11 cellular contexts compared by ENCODE assay signal in genomic region chr17:46921962-46922361, GRCh38. TPM values are rescaled to one million over a fixed set of nuclear protein-coding genes. Genes with fewer than 3 reads are reported as not detected.
DNase-seq lines count a peak whose midpoint lies in the region; ATAC-seq and TF ChIP-seq lines count a peak whose summit lies in the region.
"Not testable (repeated sequence)": the region's sequence is repeated elsewhere in the genome, so short reads cannot be mapped to it uniquely, and the experiment has no call there.
"Had no signal": no experiment of that assay in that cellular context is flagged by ENCODE, and none has a peak within 500 bp of the region (broad histone marks: within the 10 kb centered on the region; RNA-seq: fewer than 3 reads in every experiment).

No MANE protein-coding gene starts in this region.

- H3K27me3 Mint-ChIP-seq in activated CD4-positive, alpha-beta T cell treated with anti-CD3 and anti-CD28 coated beads, Interleukin-2, amount 10 ng/mL, durations not matched to agents 24 days and 14 days; activated naive CD8-positive, alpha-beta T cell treated with anti-CD3 and anti-CD28 coated beads, Interleukin-2, amount 50 U/mL, for 24 hours: not testable (repeated sequence)

- peaks cover 25% of the 10 kb centered on the region for H3K4me1 Mint-ChIP-seq in activated CD4-positive, alpha-beta T cell treated with anti-CD3 and anti-CD28 coated beads, Interleukin-2, amount 10 ng/mL, durations not matched to agents 24 days and 14 days
- H3K4me1 Mint-ChIP-seq in activated naive CD8-positive, alpha-beta T cell treated with anti-CD3 and anti-CD28 coated beads, Interleukin-2, amount 50 U/mL, for 24 hours, result peaks cover 38% of the 10 kb centered on the region

- intact Hi-C loops in activated CD4-positive, alpha-beta T cell treated with anti-CD3 and anti-CD28 coated beads, Interleukin-2, amount 10 ng/mL, durations not matched to agents 24 days and 14 days (cut with micrococcal nuclease), result loop anchor here (5.0 kb wide), 1 partner anchor 730 kb away; the partner anchor contains the start of gene KANSL1
- intact Hi-C loops in right lobe of liver (cut with DNase I); ovary (cut with DNase I): not testable (repeated sequence)

- H3K27me3 ChIP-seq in right lobe of liver, ovary: not testable (repeated sequence)

- H3K36me3 Mint-ChIP-seq in activated CD4-positive, alpha-beta T cell treated with anti-CD3 and anti-CD28 coated beads, Interleukin-2, amount 10 ng/mL, durations not matched to agents 24 days and 14 days (ENCODE audit: low read depth), result not testable (repeated sequence)
- peaks cover 10% of the 10 kb centered on the region for H3K36me3 Mint-ChIP-seq in activated naive CD8-positive, alpha-beta T cell treated with anti-CD3 and anti-CD28 coated beads, Interleukin-2, amount 50 U/mL, for 24 hours (ENCODE audit: low read depth)

- not testable (repeated sequence) for H3K9me3 ChIP-seq in right lobe of liver, ovary

- H3K27ac Mint-ChIP-seq in activated CD4-positive, alpha-beta T cell treated with anti-CD3 and anti-CD28 coated beads, Interleukin-2, amount 10 ng/mL, durations not matched to agents 24 days and 14 days, result peak overlapping the region; percentile 67
- not testable (repeated sequence) for H3K27ac Mint-ChIP-seq in activated naive CD8-positive, alpha-beta T cell treated with anti-CD3 and anti-CD28 coated beads, Interleukin-2, amount 50 U/mL, for 24 hours

- not testable (repeated sequence) for DNase-seq in GM12865 (ENCODE audit: low read depth); NB4 (ENCODE audit: low read depth); activated CD4-positive, alpha-beta T cell treated with anti-CD3 and anti-CD28 coated beads, Interleukin-2, amount 10 ng/mL, durations not matched to agents 24 days and 14 days; activated naive CD8-positive, alpha-beta T cell treated with anti-CD3 and anti-CD28 coated beads, Interleukin-2, amount 50 U/mL, for 24 hours; epithelial cell of esophagus (ENCODE audit: low read depth); right lobe of liver; ovary

- H3K4me3 ChIP-seq in GM12865 (ENCODE audit: low read depth, low read length) (peak overlapping the region; percentile 74), NB4 (ENCODE audit: low read depth, low read length) (peak overlapping the region; percentile 85), epithelial cell of esophagus (ENCODE audit: low read length) (peak overlapping the region; percentile 98), right lobe of liver (peak overlapping the region in 2 of 3 donors; percentile 87 to 96), ovary (peak overlapping the region; percentile 72)

- H3K9me3 Mint-ChIP-seq in activated CD4-positive, alpha-beta T cell treated with anti-CD3 and anti-CD28 coated beads, Interleukin-2, amount 10 ng/mL, durations not matched to agents 24 days and 14 days; activated naive CD8-positive, alpha-beta T cell treated with anti-CD3 and anti-CD28 coated beads, Interleukin-2, amount 50 U/mL, for 24 hours: not testable (repeated sequence)

- not testable (repeated sequence) for H3K36me3 ChIP-seq in right lobe of liver, ovary

- H3K27ac ChIP-seq in right lobe of liver, ovary: not testable (repeated sequence)

- TF ChIP-seq EP300 in ovary (IDR thresholded peaks at IDR 0.05), result not testable (repeated sequence)

- H3K4me1 ChIP-seq in right lobe of liver, result peaks cover 0 to 29% (median 12%) of the 10 kb centered on the region in 4 donors
- H3K4me1 ChIP-seq in ovary (ENCODE audit: insufficient read depth), result not testable (repeated sequence)

- peak overlapping the region; percentile 87 for H3K4me3 Mint-ChIP-seq in activated CD4-positive, alpha-beta T cell treated with anti-CD3 and anti-CD28 coated beads, Interleukin-2, amount 10 ng/mL, durations not matched to agents 24 days and 14 days
- peak overlapping the region; percentile 98 for H3K4me3 Mint-ChIP-seq in activated naive CD8-positive, alpha-beta T cell treated with anti-CD3 and anti-CD28 coated beads, Interleukin-2, amount 50 U/mL, for 24 hours

- WGBS in right lobe of liver (ENCODE audit: insufficient coverage, low coverage, low lambda C conversion rate, missing lambda C conversion rate), result 40% methylated on average over 3 of the region's 4 CpGs
- 62 to 77% (median 70%) methylated on average over 4 of the region's 4 CpGs for WGBS in ovary, 3 donors

- ATAC-seq in activated naive CD8-positive, alpha-beta T cell treated with anti-CD3 and anti-CD28 coated beads, Interleukin-2, amount 50 U/mL, for 24 hours; right lobe of liver: not testable (repeated sequence)

- TF ChIP-seq CTCF in GM12865 (IDR thresholded peaks at IDR 0.05; ENCODE audit: insufficient read depth, low read depth, low read length, missing control alignments); NB4 (IDR thresholded peaks at IDR 0.05; ENCODE audit: low read depth, low read length); epithelial cell of esophagus (IDR thresholded peaks at IDR 0.05; ENCODE audit: insufficient read depth, low read depth, low read length, missing control alignments); right lobe of liver (IDR thresholded peaks at IDR 0.05); ovary (IDR thresholded peaks at IDR 0.05): not testable (repeated sequence)

- TF ChIP-seq POLR2A in NB4 (IDR thresholded peaks at IDR 0.05; ENCODE audit: extremely low read depth, insufficient read length); right lobe of liver (IDR thresholded peaks at IDR 0.05); ovary (IDR thresholded peaks at IDR 0.05): not testable (repeated sequence)

RNA-seq across cellular contexts. Expression of gene GOSR2, which starts 1.0 kb away (rescaled TPM):
- 57.9 and 62.2 TPM in 2 replicates for total RNA-seq in activated CD4-positive, alpha-beta T cell treated with anti-CD3 and anti-CD28 coated beads, Interleukin-2, amount 10 ng/mL, durations not matched to agents 24 days and 14 days
- total RNA-seq in right lobe of liver (10 to 100 TPM; 22.9 to 44.1 (median 33.3) TPM), ovary (10 to 100 TPM; 29.9 to 79.3 (median 59.9) TPM)
- polyA plus RNA-seq in ovary, result 10 to 100 TPM; 24.2 to 53.1 TPM

RNA-seq across cellular contexts. Expression of gene RPRML, which starts 57.1 kb away (rescaled TPM):
- total RNA-seq in activated CD4-positive, alpha-beta T cell treated with anti-CD3 and anti-CD28 coated beads, Interleukin-2, amount 10 ng/mL, durations not matched to agents 24 days and 14 days, result not detected in 2 replicates
- total RNA-seq in right lobe of liver, result under 1 TPM in 1 of 6 experiments, not detected in 5; 0.25 TPM
- total RNA-seq in ovary, result under 1 TPM in 1 of 7 donors, not detected in 6; 0.69 TPM
- polyA plus RNA-seq in ovary, result not detected
- total RNA-seq: endothelial cell of umbilical vein; HT-29; skeletal muscle tissue; T-helper 1 cell treated with Interleukin-12 subunit alpha and Interleukin-12 subunit beta and Interleukin-4 antibody, amounts not matched to agents 30 ng/mL and 1 ng/mL, for 36 hours had no signal
